ENCODE assay signal across 8 cellular contexts in genomic region chr5:81851481-81852178, GRCh38.
A peak's percentile ranks its signal among the peaks of the same experiment; 100 is the strongest.
DNase-seq lines count a peak whose midpoint lies in the region; ATAC-seq and TF ChIP-seq lines count a peak whose summit lies in the region.

No MANE protein-coding gene starts in this region.

- DNase-seq in BE2C (peak; percentile 97), GM19240 (ENCODE audit: insufficient read length, low spot score) (peak; percentile 60), NCI-H526 treated with DMSO at 0.1 percent for 48 hours (lab: John Stamatoyannopoulos, UW) (peak; percentile 77), cortex of kidney (lab: John Stamatoyannopoulos, UW) (peak; percentile 79), left colon (peak; percentile 95 to 98)
- DNase-seq in activated CD4-positive, alpha-beta T cell treated with anti-CD3 and anti-CD28 coated beads, Interleukin-2, amount 10 ng/mL, durations not matched to agents 7 days and 5 days = peak; percentile 93
- peak; percentile 71 to 79 for DNase-seq in stimulated activated CD4-positive, alpha-beta T cell treated with anti-CD3 and anti-CD28 coated beads, Interleukin-1b, Interleukin-23, amount 100 ng/mL, for 4 hours (ENCODE audit: low read depth in 2 of 2)

- ATAC-seq in HG03469 (IDR thresholded peaks at IDR 0.05; ENCODE audit: unreplicated experiment) = peak; percentile 75
- ATAC-seq in left colon = peak; percentile 91

- POLR2A ChIA-PET in activated CD4-positive, alpha-beta T cell treated with anti-CD3 and anti-CD28 coated beads, Interleukin-2, amount 10 ng/mL, durations not matched to agents 7 days and 5 days (lab: Charles Lee) = interaction anchor here (0.6 to 2.0 kb wide), 5 partner anchors 97 to 313 kb away, joined by 3 to 37 read pairs (median 3); partner anchors contain the start of genes ATG10 and SSBP2

- H3K4me3 Mint-ChIP-seq in activated CD4-positive, alpha-beta T cell treated with anti-CD3 and anti-CD28 coated beads, Interleukin-2, amount 10 ng/mL, durations not matched to agents 7 days and 5 days = peak overlapping the region; percentile 88

- H3K27ac Mint-ChIP-seq in activated CD4-positive, alpha-beta T cell treated with anti-CD3 and anti-CD28 coated beads, Interleukin-2, amount 10 ng/mL, durations not matched to agents 7 days and 5 days = peak overlapping the region; percentile 95

- H3K4me3 ChIP-seq in BE2C (ENCODE audit: low read depth, low read length) = peak overlapping the region; percentile 54

- H3K9me3 Mint-ChIP-seq in activated CD4-positive, alpha-beta T cell treated with anti-CD3 and anti-CD28 coated beads, Interleukin-2, amount 10 ng/mL, durations not matched to agents 7 days and 5 days = peaks cover 2% of the 10 kb centered on the region

- intact Hi-C loops in left colon (cut with DNase I, micrococcal nuclease) = loop anchor here in 1 of 2 donors (2.0 to 10.0 kb wide), 5 partner anchors 63 to 337 kb away; partner anchors contain the start of genes ATG10 and SSBP2

- H3K4me1 Mint-ChIP-seq in activated CD4-positive, alpha-beta T cell treated with anti-CD3 and anti-CD28 coated beads, Interleukin-2, amount 10 ng/mL, durations not matched to agents 7 days and 5 days = peaks cover 47% of the 10 kb centered on the region

- H3K27me3 Mint-ChIP-seq in activated CD4-positive, alpha-beta T cell treated with anti-CD3 and anti-CD28 coated beads, Interleukin-2, amount 10 ng/mL, durations not matched to agents 7 days and 5 days = no peaks in the 10 kb centered on the region

- peaks cover 60% of the 10 kb centered on the region for H3K4me1 ChIP-seq in BE2C

- CTCF ChIA-PET in activated CD4-positive, alpha-beta T cell treated with anti-CD3 and anti-CD28 coated beads, Interleukin-2, amount 10 ng/mL, durations not matched to agents 7 days and 5 days (lab: Charles Lee) = interaction anchor here (0.6 to 3.1 kb wide), 12 partner anchors 8 to 706 kb away, joined by 3 to 19 read pairs (median 3); partner anchors contain the start of gene SSBP2

- no peak for TF ChIP-seq CTCF in BE2C (IDR thresholded peaks at IDR 0.05; ENCODE audit: low read depth, low read length)

- no peaks in the 10 kb centered on the region for H3K9me3 ChIP-seq in BE2C

- H3K36me3 ChIP-seq in BE2C = no peaks in the 10 kb centered on the region

- H3K27me3 ChIP-seq in BE2C = no peaks in the 10 kb centered on the region

- peaks cover 8% of the 10 kb centered on the region for H3K36me3 Mint-ChIP-seq in activated CD4-positive, alpha-beta T cell treated with anti-CD3 and anti-CD28 coated beads, Interleukin-2, amount 10 ng/mL, durations not matched to agents 7 days and 5 days (ENCODE audit: low read depth)

Comparison
In these comparisons a context has a peak if more than half of its experiments do, and no peak if none do; other contexts are left out.
1. Peak in every context shown above with its lines: DNase-seq, ATAC-seq and H3K4me3 ChIP-seq.